In genomic region chr12:98684199-98684598, GRCh38 we compare ENCODE assay signal across 3 cellular contexts.
"Had no signal": no experiment of that assay in that cellular context is flagged by ENCODE, and none has a peak within 500 bp of the region (broad histone marks: within the 10 kb centered on the region; RNA-seq: fewer than 3 reads in every experiment).

No MANE protein-coding gene starts in this region.

- H3K4me3 ChIP-seq: GM12878 had no signal

- ATAC-seq: GM12878 had no signal

- DNase-seq: GDM1, GF-D8 had no signal
